Comparison of ENCODE assay signal across 2 cellular contexts in the genomic region with DNA sequence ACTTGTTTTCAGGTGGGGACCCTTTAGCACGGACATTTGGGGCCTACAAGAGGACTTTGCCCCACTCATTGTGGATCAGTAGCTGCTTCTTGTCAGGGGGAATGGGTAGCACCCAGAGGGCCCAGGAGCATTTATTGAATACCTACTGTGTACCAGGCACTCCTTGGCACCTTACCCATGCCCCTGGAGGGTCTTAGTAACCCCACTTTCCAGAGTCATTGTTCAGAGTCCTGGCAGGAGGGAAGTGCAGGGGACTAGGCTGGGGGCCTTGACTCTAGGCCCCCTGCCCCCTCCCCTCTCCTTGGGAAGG.
TF ChIP-seq lines count a peak whose summit lies in the region.

No MANE protein-coding gene starts in this region.

TF ChIP-seq in HepG2, 621 proteins besides CTCF, POLR2A, EP300 and RAD21:
- TF ChIP-seq CC2D1A (CRISPR knock-in tag; IDR thresholded peaks at IDR 0.05) (no peak), PLRG1 (conservative IDR thresholded peaks at IDR 0.05) (no peak), ZNF629 (CRISPR knock-in tag; conservative IDR thresholded peaks at IDR 0.05) (peak; percentile 43; the same call in 1 of the 2 replicates), ZNF143 (CRISPR knock-in tag; IDR thresholded peaks at IDR 0.05) (no peak), ZKSCAN8 (CRISPR knock-in tag; IDR thresholded peaks at IDR 0.05; ENCODE audit: borderline replicate concordance) (peak; percentile 93), ZNF224 (CRISPR knock-in tag; IDR thresholded peaks at IDR 0.05) (no peak), TMF1 (CRISPR knock-in tag; IDR thresholded peaks at IDR 0.05; ENCODE audit: low read depth) (no peak), SIX1 (CRISPR knock-in tag; IDR thresholded peaks at IDR 0.05; ENCODE audit: borderline replicate concordance) (no peak), POLR2AphosphoS5 (IDR thresholded peaks at IDR 0.05; ENCODE audit: low read depth, low read length) (peak; percentile 19; the same call in 1 of the 2 replicates)

TF ChIP-seq in H1, 55 proteins besides CTCF, POLR2A, EP300 and RAD21:
- no peak for TF ChIP-seq HDAC6 (IDR thresholded peaks at IDR 0.05; ENCODE audit: low read depth, low read length)
- TF ChIP-seq SAP30 (IDR thresholded peaks at IDR 0.05; ENCODE audit: insufficient read depth, insufficient replicate concordance, low read length) = no peak
- TF ChIP-seq HDAC2 (IDR thresholded peaks at IDR 0.05; ENCODE audit: borderline replicate concordance in 1 of 2, low read depth in 2 of 2, low read length in 2 of 2) = no peak
- TF ChIP-seq TAF1 (IDR thresholded peaks at IDR 0.05; ENCODE audit: low read depth, low read length) = no peak
- no peak for TF ChIP-seq NRF1 (IDR thresholded peaks at IDR 0.05; ENCODE audit: low read depth, low read length)
- TF ChIP-seq, protein P1, sequence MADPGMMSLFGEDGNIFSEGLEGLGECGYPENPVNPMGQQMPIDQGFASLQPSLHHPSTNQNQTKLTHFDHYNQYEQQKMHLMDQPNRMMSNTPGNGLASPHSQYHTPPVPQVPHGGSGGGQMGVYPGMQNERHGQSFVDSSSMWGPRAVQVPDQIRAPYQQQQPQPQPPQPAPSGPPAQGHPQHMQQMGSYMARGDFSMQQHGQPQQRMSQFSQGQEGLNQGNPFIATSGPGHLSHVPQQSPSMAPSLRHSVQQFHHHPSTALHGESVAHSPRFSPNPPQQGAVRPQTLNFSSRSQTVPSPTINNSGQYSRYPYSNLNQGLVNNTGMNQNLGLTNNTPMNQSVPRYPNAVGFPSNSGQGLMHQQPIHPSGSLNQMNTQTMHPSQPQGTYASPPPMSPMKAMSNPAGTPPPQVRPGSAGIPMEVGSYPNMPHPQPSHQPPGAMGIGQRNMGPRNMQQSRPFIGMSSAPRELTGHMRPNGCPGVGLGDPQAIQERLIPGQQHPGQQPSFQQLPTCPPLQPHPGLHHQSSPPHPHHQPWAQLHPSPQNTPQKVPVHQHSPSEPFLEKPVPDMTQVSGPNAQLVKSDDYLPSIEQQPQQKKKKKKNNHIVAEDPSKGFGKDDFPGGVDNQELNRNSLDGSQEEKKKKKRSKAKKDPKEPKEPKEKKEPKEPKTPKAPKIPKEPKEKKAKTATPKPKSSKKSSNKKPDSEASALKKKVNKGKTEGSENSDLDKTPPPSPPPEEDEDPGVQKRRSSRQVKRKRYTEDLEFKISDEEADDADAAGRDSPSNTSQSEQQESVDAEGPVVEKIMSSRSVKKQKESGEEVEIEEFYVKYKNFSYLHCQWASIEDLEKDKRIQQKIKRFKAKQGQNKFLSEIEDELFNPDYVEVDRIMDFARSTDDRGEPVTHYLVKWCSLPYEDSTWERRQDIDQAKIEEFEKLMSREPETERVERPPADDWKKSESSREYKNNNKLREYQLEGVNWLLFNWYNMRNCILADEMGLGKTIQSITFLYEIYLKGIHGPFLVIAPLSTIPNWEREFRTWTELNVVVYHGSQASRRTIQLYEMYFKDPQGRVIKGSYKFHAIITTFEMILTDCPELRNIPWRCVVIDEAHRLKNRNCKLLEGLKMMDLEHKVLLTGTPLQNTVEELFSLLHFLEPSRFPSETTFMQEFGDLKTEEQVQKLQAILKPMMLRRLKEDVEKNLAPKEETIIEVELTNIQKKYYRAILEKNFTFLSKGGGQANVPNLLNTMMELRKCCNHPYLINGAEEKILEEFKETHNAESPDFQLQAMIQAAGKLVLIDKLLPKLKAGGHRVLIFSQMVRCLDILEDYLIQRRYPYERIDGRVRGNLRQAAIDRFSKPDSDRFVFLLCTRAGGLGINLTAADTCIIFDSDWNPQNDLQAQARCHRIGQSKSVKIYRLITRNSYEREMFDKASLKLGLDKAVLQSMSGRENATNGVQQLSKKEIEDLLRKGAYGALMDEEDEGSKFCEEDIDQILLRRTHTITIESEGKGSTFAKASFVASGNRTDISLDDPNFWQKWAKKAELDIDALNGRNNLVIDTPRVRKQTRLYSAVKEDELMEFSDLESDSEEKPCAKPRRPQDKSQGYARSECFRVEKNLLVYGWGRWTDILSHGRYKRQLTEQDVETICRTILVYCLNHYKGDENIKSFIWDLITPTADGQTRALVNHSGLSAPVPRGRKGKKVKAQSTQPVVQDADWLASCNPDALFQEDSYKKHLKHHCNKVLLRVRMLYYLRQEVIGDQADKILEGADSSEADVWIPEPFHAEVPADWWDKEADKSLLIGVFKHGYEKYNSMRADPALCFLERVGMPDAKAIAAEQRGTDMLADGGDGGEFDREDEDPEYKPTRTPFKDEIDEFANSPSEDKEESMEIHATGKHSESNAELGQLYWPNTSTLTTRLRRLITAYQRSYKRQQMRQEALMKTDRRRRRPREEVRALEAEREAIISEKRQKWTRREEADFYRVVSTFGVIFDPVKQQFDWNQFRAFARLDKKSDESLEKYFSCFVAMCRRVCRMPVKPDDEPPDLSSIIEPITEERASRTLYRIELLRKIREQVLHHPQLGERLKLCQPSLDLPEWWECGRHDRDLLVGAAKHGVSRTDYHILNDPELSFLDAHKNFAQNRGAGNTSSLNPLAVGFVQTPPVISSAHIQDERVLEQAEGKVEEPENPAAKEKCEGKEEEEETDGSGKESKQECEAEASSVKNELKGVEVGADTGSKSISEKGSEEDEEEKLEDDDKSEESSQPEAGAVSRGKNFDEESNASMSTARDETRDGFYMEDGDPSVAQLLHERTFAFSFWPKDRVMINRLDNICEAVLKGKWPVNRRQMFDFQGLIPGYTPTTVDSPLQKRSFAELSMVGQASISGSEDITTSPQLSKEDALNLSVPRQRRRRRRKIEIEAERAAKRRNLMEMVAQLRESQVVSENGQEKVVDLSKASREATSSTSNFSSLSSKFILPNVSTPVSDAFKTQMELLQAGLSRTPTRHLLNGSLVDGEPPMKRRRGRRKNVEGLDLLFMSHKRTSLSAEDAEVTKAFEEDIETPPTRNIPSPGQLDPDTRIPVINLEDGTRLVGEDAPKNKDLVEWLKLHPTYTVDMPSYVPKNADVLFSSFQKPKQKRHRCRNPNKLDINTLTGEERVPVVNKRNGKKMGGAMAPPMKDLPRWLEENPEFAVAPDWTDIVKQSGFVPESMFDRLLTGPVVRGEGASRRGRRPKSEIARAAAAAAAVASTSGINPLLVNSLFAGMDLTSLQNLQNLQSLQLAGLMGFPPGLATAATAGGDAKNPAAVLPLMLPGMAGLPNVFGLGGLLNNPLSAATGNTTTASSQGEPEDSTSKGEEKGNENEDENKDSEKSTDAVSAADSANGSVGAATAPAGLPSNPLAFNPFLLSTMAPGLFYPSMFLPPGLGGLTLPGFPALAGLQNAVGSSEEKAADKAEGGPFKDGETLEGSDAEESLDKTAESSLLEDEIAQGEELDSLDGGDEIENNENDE (IDR thresholded peaks at IDR 0.05; ENCODE audit: insufficient replicate concordance, low read length) = no peak
- no peak for TF ChIP-seq EGR1 (IDR thresholded peaks at IDR 0.05; ENCODE audit: borderline replicate concordance, low read depth, low read length)
- TF ChIP-seq TBP (IDR thresholded peaks at IDR 0.05; ENCODE audit: low read depth, low read length) = no peak
- TF ChIP-seq NANOG (IDR thresholded peaks at IDR 0.05; ENCODE audit: insufficient read depth, low read depth, low read length, poor library complexity, severe bottlenecking) = no peak
- TF ChIP-seq, protein P2, sequence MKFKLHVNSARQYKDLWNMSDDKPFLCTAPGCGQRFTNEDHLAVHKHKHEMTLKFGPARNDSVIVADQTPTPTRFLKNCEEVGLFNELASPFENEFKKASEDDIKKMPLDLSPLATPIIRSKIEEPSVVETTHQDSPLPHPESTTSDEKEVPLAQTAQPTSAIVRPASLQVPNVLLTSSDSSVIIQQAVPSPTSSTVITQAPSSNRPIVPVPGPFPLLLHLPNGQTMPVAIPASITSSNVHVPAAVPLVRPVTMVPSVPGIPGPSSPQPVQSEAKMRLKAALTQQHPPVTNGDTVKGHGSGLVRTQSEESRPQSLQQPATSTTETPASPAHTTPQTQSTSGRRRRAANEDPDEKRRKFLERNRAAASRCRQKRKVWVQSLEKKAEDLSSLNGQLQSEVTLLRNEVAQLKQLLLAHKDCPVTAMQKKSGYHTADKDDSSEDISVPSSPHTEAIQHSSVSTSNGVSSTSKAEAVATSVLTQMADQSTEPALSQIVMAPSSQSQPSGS (IDR thresholded peaks at IDR 0.05; ENCODE audit: low read length) = no peak
- TF ChIP-seq ASH2L (IDR thresholded peaks at IDR 0.05; ENCODE audit: low read length) = no peak
- no peak for TF ChIP-seq KDM5A (IDR thresholded peaks at IDR 0.05; ENCODE audit: low read length)
- TF ChIP-seq, protein P3, sequence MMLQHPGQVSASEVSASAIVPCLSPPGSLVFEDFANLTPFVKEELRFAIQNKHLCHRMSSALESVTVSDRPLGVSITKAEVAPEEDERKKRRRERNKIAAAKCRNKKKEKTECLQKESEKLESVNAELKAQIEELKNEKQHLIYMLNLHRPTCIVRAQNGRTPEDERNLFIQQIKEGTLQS (IDR thresholded peaks at IDR 0.05; ENCODE audit: insufficient read depth, low read depth, low read length) = no peak
- no peak for TF ChIP-seq CHD2 (IDR thresholded peaks at IDR 0.05; ENCODE audit: low read length)
- TF ChIP-seq PHF8 (conservative IDR thresholded peaks at IDR 0.05; ENCODE audit: low read depth, low read length) = no peak
- TF ChIP-seq BCL11A (IDR thresholded peaks at IDR 0.05; ENCODE audit: low read depth in 2 of 2, low read length in 2 of 2) = no peak
- no peak for TF ChIP-seq POU5F1 (IDR thresholded peaks at IDR 0.05; ENCODE audit: low read depth, low read length)
- TF ChIP-seq GTF2F1 (IDR thresholded peaks at IDR 0.05; ENCODE audit: borderline replicate concordance, low read depth, low read length) = no peak
- TF ChIP-seq CBX5 (IDR thresholded peaks at IDR 0.05; ENCODE audit: low read depth, low read length) = no peak
- TF ChIP-seq, protein P4, sequence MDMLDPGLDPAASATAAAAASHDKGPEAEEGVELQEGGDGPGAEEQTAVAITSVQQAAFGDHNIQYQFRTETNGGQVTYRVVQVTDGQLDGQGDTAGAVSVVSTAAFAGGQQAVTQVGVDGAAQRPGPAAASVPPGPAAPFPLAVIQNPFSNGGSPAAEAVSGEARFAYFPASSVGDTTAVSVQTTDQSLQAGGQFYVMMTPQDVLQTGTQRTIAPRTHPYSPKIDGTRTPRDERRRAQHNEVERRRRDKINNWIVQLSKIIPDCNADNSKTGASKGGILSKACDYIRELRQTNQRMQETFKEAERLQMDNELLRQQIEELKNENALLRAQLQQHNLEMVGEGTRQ (IDR thresholded peaks at IDR 0.05; ENCODE audit: low read length) = no peak
